Comparison of ENCODE assay signal across 9 cellular contexts in genomic region chr7:104152468-104152867, GRCh38.
"Had no signal": no experiment of that assay in that cellular context is flagged by ENCODE, and none has a peak within 500 bp of the region (broad histone marks: within the 10 kb centered on the region; RNA-seq: fewer than 3 reads in every experiment).

No MANE protein-coding gene starts in this region.

- H3K4me3 ChIP-seq: GM23248, HAP-1 had no signal

- H3K4me2 ChIP-seq: KMS-11 had no signal

- H2AFZ ChIP-seq: GM23248 had no signal

- H3K9me3 ChIP-seq: HAP-1 had no signal

- DNase-seq: GM23248, GOT3, H7, HFFc6, KBM-7 had no signal

- H3K9ac ChIP-seq: GM23248, KMS-11 had no signal

- H3K27ac ChIP-seq: GM23248, KMS-11 had no signal

- ATAC-seq: HCT116 had no signal

- H3K36me3 ChIP-seq: HAP-1 had no signal

- FAIRE-seq: HTR-8/SVneo had no signal
